ENCODE assay signal across 8 cellular contexts in the genomic region with DNA sequence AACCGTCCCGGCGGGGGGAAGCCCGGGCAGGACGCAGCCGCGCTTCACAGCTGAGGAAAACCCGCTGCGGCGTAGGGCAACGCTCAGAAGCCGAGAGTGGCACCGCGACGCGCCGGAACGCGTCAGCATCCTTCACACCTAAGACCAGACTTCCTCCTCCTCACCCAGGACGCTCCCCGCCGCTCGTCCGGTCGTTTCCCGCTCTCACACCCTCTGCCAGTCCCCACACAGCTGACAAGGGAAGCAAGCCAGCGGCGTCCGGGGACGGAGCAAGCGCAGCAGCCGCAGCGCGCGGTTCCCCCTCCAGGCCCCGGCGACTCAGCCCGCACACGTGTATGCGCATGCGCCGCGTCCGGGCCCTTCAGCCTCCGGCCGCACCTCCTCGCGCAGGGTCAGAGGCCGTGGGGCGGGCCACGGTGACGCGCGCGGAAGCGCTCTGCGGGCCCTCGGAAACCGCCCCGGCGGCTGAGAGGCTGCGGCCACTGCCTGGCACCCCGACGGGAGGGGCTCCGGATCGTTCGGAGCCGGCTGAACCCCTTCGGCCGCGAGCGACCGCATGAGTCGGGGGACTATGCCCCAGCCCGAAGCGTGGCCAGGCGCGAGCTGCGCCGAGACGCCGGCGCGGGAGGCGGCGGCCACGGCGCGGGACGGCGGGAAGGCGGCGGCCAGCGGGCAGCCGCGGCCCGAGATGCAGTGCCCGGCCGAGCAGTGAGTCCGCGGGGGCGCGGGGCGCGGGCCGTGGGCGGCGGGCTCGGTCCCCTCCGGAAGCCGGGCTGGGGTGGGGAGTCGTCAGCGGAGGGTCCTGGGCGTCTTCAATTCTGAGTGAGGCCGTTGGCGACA.
DNase-seq lines count a peak whose midpoint lies in the region; ATAC-seq and TF ChIP-seq lines count a peak whose summit lies in the region.

A gene (plus strand): TSS at position 449 of the 840 bp plus-strand sequence. CDS start 108 bp downstream, at position 557.

- peak; percentile 70 for DNase-seq in AG09319 (ENCODE audit: extremely low read depth, low read depth)
- DNase-seq in NCI-H345 treated with DMSO at 0.1 percent for 48 hours (lab: John Stamatoyannopoulos, UW; ENCODE audit: unreplicated experiment) = peak; percentile 88
- DNase-seq in activated CD4-positive, alpha-beta T cell treated with anti-CD3 and anti-CD28 coated beads for 24 hours (ENCODE audit: low read depth in 2 of 2) = peak; percentile 73 to 78
- DNase-seq in choroid plexus epithelial cell (ENCODE audit: low read depth) = peak; percentile 89
- DNase-seq in kidney tubule cell (ENCODE audit: low spot score) = peak; percentile 94
- DNase-seq in stimulated activated CD4-positive, alpha-beta T cell treated with anti-CD3 and anti-CD28 coated beads, Interleukin-1b, Interleukin-23, amount 100 ng/mL, for 24 hours (ENCODE audit: low read depth in 4 of 4, low spot score in 1 of 4) = peak; percentile 54 to 84 (median 75)

- ATAC-seq in GM19023 (IDR thresholded peaks at IDR 0.05; ENCODE audit: unreplicated experiment) (peak; percentile 69), HG03196 (IDR thresholded peaks at IDR 0.05; ENCODE audit: unreplicated experiment) (peak; percentile 64)

- TF ChIP-seq CTCF in AG09319 (IDR thresholded peaks at IDR 0.05; ENCODE audit: low read depth, low read length) (no peak), choroid plexus epithelial cell (conservative IDR thresholded peaks at IDR 0.05; ENCODE audit: low read depth, low read length) (no peak)

- peak within 1 kb of the TSS; percentile 91 for H3K4me3 ChIP-seq in choroid plexus epithelial cell (ENCODE audit: low read depth, low read length)

Comparison
In these comparisons a context has a peak if more than half of its experiments do, and no peak if none do; other contexts are left out.
1. Peak in every context shown above with its lines: DNase-seq, ATAC-seq and H3K4me3 ChIP-seq.